In the genomic region with DNA sequence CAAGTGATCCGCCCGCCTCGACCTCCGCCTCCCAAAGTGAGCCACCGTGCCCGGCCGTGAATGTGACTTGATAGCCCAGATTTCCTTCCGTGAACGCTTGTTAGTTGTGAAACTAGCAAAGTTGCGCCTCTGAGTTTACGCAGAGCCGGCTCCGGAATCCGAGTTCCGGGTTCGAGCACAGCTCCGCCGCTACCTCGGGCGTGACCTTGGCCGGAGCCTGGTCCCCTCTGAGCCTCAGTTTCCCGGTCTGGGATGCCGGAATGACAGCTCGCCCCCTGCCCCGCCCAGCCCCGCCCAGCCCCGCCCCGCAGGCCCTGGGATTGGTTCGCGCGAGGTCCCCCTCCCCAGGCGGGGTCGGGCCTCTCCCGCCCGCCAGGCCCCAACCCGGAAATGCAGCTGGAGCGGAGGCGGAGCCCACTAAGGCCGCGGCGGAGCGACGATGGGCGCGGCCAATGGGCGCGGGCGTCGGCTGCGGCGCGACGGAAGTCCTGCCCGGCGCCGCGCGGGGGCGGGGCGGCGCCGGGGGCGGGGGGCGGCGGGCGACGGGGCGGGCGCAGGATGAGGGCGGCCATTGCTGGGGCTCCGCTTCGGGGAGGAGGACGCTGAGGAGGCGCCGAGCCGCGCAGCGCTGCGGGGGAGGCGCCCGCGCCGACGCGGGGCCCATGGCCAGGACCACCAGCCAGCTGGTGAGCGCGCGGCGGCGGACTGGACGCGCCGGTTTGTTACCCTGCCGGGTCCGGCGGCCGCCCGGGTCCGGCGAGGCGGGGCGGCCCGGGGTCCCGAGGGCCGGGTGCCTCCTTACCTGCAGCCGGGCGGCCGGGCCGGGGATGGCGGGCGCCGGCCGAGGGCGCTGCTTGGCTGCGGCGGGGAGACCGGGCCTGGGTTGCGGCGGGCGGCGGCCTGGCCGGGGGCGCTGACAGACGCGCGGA, we compare ENCODE assay signal across 1 cellular context.
TF ChIP-seq lines count a peak whose summit lies in the region.

A gene (plus strand): TSS at position 571 of the 929 bp plus-strand sequence. CDS start 92 bp downstream, at position 663.

TF ChIP-seq in GM12878, 131 proteins besides CTCF, POLR2A, EP300 and RAD21 (continued from another document and continues in another):
- TF ChIP-seq, protein P1, sequence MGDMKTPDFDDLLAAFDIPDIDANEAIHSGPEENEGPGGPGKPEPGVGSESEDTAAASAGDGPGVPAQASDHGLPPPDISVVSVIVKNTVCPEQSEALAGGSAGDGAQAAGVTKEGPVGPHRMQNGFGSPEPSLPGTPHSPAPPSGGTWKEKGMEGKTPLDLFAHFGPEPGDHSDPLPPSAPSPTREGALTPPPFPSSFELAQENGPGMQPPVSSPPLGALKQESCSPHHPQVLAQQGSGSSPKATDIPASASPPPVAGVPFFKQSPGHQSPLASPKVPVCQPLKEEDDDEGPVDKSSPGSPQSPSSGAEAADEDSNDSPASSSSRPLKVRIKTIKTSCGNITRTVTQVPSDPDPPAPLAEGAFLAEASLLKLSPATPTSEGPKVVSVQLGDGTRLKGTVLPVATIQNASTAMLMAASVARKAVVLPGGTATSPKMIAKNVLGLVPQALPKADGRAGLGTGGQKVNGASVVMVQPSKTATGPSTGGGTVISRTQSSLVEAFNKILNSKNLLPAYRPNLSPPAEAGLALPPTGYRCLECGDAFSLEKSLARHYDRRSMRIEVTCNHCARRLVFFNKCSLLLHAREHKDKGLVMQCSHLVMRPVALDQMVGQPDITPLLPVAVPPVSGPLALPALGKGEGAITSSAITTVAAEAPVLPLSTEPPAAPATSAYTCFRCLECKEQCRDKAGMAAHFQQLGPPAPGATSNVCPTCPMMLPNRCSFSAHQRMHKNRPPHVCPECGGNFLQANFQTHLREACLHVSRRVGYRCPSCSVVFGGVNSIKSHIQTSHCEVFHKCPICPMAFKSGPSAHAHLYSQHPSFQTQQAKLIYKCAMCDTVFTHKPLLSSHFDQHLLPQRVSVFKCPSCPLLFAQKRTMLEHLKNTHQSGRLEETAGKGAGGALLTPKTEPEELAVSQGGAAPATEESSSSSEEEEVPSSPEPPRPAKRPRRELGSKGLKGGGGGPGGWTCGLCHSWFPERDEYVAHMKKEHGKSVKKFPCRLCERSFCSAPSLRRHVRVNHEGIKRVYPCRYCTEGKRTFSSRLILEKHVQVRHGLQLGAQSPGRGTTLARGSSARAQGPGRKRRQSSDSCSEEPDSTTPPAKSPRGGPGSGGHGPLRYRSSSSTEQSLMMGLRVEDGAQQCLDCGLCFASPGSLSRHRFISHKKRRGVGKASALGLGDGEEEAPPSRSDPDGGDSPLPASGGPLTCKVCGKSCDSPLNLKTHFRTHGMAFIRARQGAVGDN (IDR thresholded peaks at IDR 0.05), result peak; percentile 30; the same call in 1 of the 2 replicates
- TF ChIP-seq, protein P2, sequence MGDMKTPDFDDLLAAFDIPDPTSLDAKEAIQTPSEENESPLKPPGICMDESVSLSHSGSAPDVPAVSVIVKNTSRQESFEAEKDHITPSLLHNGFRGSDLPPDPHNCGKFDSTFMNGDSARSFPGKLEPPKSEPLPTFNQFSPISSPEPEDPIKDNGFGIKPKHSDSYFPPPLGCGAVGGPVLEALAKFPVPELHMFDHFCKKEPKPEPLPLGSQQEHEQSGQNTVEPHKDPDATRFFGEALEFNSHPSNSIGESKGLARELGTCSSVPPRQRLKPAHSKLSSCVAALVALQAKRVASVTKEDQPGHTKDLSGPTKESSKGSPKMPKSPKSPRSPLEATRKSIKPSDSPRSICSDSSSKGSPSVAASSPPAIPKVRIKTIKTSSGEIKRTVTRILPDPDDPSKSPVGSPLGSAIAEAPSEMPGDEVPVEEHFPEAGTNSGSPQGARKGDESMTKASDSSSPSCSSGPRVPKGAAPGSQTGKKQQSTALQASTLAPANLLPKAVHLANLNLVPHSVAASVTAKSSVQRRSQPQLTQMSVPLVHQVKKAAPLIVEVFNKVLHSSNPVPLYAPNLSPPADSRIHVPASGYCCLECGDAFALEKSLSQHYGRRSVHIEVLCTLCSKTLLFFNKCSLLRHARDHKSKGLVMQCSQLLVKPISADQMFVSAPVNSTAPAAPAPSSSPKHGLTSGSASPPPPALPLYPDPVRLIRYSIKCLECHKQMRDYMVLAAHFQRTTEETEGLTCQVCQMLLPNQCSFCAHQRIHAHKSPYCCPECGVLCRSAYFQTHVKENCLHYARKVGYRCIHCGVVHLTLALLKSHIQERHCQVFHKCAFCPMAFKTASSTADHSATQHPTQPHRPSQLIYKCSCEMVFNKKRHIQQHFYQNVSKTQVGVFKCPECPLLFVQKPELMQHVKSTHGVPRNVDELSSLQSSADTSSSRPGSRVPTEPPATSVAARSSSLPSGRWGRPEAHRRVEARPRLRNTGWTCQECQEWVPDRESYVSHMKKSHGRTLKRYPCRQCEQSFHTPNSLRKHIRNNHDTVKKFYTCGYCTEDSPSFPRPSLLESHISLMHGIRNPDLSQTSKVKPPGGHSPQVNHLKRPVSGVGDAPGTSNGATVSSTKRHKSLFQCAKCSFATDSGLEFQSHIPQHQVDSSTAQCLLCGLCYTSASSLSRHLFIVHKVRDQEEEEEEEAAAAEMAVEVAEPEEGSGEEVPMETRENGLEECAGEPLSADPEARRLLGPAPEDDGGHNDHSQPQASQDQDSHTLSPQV (IDR thresholded peaks at IDR 0.05), result no peak
- TF ChIP-seq RB1 (IDR thresholded peaks at IDR 0.05; ENCODE audit: borderline replicate concordance) (peak; percentile 56; the same call in 1 of the 2 replicates), SMARCA5 (IDR thresholded peaks at IDR 0.05) (peak; percentile 75; the same call in 1 of the 2 replicates), POLR2AphosphoS5 (IDR thresholded peaks at IDR 0.05; ENCODE audit: low read length) (peak; percentile 51; the same call in 1 of the 2 replicates), TAF1 (IDR thresholded peaks at IDR 0.05; ENCODE audit: borderline replicate concordance, low read depth, low read length) (peak; percentile 63; the same call in 1 of the 2 replicates), NRF1 (conservative IDR thresholded peaks at IDR 0.05; ENCODE audit: low read depth, low read length) (no peak), ZNF384 (IDR thresholded peaks at IDR 0.05; ENCODE audit: borderline replicate concordance, low read depth, low read length) (no peak), HDAC2 (IDR thresholded peaks at IDR 0.05) (no peak), IKZF1 (conservative IDR thresholded peaks at IDR 0.05) (peak; percentile 56; the same call in 1 of the 2 replicates), HCFC1 (IDR thresholded peaks at IDR 0.05; ENCODE audit: low read length) (peak; percentile 37; the same call in 1 of the 2 replicates), EGR1 (IDR thresholded peaks at IDR 0.05; ENCODE audit: borderline replicate concordance in 1 of 2, low read depth in 2 of 2, low read length in 2 of 2) (peak in 1 of 2 experiments; percentile 81; a peak in 2 of 3 replicates), TCF7 (IDR thresholded peaks at IDR 0.05; ENCODE audit: borderline replicate concordance) (no peak), BHLHE40 (IDR thresholded peaks at IDR 0.05; ENCODE audit: borderline replicate concordance in 1 of 2, low read depth in 2 of 2, low read length in 1 of 2) (peak in 1 of 2 experiments; percentile 28; a peak in 1 of 4 replicates), FOS (IDR thresholded peaks at IDR 0.05; ENCODE audit: borderline replicate concordance, extremely low read depth, insufficient read length) (no peak), TCF12 (IDR thresholded peaks at IDR 0.05; ENCODE audit: low read depth, low read length) (no peak; the same call in 1 of the 2 replicates), KAT2A (conservative IDR thresholded peaks at IDR 0.05; ENCODE audit: control insufficient read depth, low read depth, low read length) (no peak), RFX5 (IDR thresholded peaks at IDR 0.05; ENCODE audit: low read depth, low read length) (no peak), SPI1 (IDR thresholded peaks at IDR 0.05; ENCODE audit: borderline replicate concordance, insufficient read depth, low read depth, low read length) (no peak), DPF2 (IDR thresholded peaks at IDR 0.05) (peak; percentile 33; the same call in 1 of the 2 replicates)
- TF ChIP-seq, protein P3, sequence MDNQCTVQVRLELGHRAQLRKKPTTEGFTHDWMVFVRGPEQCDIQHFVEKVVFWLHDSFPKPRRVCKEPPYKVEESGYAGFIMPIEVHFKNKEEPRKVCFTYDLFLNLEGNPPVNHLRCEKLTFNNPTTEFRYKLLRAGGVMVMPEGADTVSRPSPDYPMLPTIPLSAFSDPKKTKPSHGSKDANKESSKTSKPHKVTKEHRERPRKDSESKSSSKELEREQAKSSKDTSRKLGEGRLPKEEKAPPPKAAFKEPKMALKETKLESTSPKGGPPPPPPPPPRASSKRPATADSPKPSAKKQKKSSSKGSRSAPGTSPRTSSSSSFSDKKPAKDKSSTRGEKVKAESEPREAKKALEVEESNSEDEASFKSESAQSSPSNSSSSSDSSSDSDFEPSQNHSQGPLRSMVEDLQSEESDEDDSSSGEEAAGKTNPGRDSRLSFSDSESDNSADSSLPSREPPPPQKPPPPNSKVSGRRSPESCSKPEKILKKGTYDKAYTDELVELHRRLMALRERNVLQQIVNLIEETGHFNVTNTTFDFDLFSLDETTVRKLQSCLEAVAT (IDR thresholded peaks at IDR 0.05), result no peak
- TF ChIP-seq, protein P4, sequence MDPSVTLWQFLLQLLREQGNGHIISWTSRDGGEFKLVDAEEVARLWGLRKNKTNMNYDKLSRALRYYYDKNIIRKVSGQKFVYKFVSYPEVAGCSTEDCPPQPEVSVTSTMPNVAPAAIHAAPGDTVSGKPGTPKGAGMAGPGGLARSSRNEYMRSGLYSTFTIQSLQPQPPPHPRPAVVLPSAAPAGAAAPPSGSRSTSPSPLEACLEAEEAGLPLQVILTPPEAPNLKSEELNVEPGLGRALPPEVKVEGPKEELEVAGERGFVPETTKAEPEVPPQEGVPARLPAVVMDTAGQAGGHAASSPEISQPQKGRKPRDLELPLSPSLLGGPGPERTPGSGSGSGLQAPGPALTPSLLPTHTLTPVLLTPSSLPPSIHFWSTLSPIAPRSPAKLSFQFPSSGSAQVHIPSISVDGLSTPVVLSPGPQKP (IDR thresholded peaks at IDR 0.05; ENCODE audit: low read depth, low read length), result no peak
- TF ChIP-seq, protein P5, sequence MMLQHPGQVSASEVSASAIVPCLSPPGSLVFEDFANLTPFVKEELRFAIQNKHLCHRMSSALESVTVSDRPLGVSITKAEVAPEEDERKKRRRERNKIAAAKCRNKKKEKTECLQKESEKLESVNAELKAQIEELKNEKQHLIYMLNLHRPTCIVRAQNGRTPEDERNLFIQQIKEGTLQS (IDR thresholded peaks at IDR 0.05; ENCODE audit: borderline replicate concordance, extremely low read depth, low read depth, low read length), result no peak
- TF ChIP-seq, protein P6, sequence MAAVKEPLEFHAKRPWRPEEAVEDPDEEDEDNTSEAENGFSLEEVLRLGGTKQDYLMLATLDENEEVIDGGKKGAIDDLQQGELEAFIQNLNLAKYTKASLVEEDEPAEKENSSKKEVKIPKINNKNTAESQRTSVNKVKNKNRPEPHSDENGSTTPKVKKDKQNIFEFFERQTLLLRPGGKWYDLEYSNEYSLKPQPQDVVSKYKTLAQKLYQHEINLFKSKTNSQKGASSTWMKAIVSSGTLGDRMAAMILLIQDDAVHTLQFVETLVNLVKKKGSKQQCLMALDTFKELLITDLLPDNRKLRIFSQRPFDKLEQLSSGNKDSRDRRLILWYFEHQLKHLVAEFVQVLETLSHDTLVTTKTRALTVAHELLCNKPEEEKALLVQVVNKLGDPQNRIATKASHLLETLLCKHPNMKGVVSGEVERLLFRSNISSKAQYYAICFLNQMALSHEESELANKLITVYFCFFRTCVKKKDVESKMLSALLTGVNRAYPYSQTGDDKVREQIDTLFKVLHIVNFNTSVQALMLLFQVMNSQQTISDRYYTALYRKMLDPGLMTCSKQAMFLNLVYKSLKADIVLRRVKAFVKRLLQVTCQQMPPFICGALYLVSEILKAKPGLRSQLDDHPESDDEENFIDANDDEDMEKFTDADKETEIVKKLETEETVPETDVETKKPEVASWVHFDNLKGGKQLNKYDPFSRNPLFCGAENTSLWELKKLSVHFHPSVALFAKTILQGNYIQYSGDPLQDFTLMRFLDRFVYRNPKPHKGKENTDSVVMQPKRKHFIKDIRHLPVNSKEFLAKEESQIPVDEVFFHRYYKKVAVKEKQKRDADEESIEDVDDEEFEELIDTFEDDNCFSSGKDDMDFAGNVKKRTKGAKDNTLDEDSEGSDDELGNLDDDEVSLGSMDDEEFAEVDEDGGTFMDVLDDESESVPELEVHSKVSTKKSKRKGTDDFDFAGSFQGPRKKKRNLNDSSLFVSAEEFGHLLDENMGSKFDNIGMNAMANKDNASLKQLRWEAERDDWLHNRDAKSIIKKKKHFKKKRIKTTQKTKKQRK (IDR thresholded peaks at IDR 0.05; ENCODE audit: low read depth, low read length), result no peak
- TF ChIP-seq, protein P7, sequence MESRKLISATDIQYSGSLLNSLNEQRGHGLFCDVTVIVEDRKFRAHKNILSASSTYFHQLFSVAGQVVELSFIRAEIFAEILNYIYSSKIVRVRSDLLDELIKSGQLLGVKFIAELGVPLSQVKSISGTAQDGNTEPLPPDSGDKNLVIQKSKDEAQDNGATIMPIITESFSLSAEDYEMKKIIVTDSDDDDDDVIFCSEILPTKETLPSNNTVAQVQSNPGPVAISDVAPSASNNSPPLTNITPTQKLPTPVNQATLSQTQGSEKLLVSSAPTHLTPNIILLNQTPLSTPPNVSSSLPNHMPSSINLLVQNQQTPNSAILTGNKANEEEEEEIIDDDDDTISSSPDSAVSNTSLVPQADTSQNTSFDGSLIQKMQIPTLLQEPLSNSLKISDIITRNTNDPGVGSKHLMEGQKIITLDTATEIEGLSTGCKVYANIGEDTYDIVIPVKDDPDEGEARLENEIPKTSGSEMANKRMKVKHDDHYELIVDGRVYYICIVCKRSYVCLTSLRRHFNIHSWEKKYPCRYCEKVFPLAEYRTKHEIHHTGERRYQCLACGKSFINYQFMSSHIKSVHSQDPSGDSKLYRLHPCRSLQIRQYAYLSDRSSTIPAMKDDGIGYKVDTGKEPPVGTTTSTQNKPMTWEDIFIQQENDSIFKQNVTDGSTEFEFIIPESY (IDR thresholded peaks at IDR 0.05), result no peak
